In genomic region chr6:5851261-5851757, GRCh38 we compare ENCODE assay signal across 8 cellular contexts.
DNase-seq lines count a peak whose midpoint lies in the region; ATAC-seq and TF ChIP-seq lines count a peak whose summit lies in the region.

No MANE protein-coding gene starts in this region.

- peaks cover 0 to 36% of the 10 kb centered on the region in 2 donors for H3K27me3 ChIP-seq in left lung

- peaks cover 7% of the 10 kb centered on the region for H3K4me1 Mint-ChIP-seq in activated CD4-positive, alpha-beta T cell treated with anti-CD3 and anti-CD28 coated beads for 36 hours

- POLR2A ChIA-PET in activated CD4-positive, alpha-beta T cell treated with anti-CD3 and anti-CD28 coated beads for 36 hours (lab: Charles Lee), result interaction anchor here (0.6 to 0.7 kb wide), 5 partner anchors 38 to 968 kb away, joined by 3 to 9 read pairs (median 4); no protein-coding TSS in a partner anchor

- no peaks in the 10 kb centered on the region for H3K36me3 Mint-ChIP-seq in activated CD4-positive, alpha-beta T cell treated with anti-CD3 and anti-CD28 coated beads for 36 hours (ENCODE audit: low read depth)

- CTCF ChIA-PET in activated CD4-positive, alpha-beta T cell treated with anti-CD3 and anti-CD28 coated beads for 36 hours (lab: Charles Lee), result interaction anchor here (1.0 kb wide), 1 partner anchor 11 kb away, joined by 6 read pairs; no protein-coding TSS in a partner anchor

- no peak for TF ChIP-seq CTCF in choroid plexus epithelial cell (conservative IDR thresholded peaks at IDR 0.05; ENCODE audit: low read depth, low read length)
- TF ChIP-seq CTCF in left lung (IDR thresholded peaks at IDR 0.05), result no peak

- H3K4me1 ChIP-seq in left lung, result peaks cover 0 to 8% of the 10 kb centered on the region in 2 donors

- peak overlapping the region; percentile 55 for H3K27ac Mint-ChIP-seq in activated CD4-positive, alpha-beta T cell treated with anti-CD3 and anti-CD28 coated beads for 36 hours

- intact Hi-C loops in activated CD4-positive, alpha-beta T cell treated with anti-CD3 and anti-CD28 coated beads for 36 hours (cut with DNase I, micrococcal nuclease), result loop anchor here in 1 of 2 experiments (5.0 kb wide), 1 partner anchor 156 kb away; the partner anchor contains the start of gene NRN1
- intact Hi-C loops in left lung (cut with DNase I), result no loop called here

- peaks cover 4% of the 10 kb centered on the region for H3K9me3 Mint-ChIP-seq in activated CD4-positive, alpha-beta T cell treated with anti-CD3 and anti-CD28 coated beads for 36 hours (ENCODE audit: low read depth)

- ATAC-seq in HG03103 (IDR thresholded peaks at IDR 0.05; ENCODE audit: low read depth, unreplicated experiment) (peak; percentile 55), left lung (peak; percentile 99)
- peak; percentile 99 for ATAC-seq in activated CD4-positive, alpha-beta T cell treated with anti-CD3 and anti-CD28 coated beads for 36 hours

- H3K9me3 ChIP-seq in left lung, result no peaks in the 10 kb centered on the region

- H3K36me3 ChIP-seq in left lung, result no peaks in the 10 kb centered on the region

- H3K27me3 Mint-ChIP-seq in activated CD4-positive, alpha-beta T cell treated with anti-CD3 and anti-CD28 coated beads for 36 hours, result peaks cover 5% of the 10 kb centered on the region

- peak overlapping the region; percentile 65 for H3K4me3 Mint-ChIP-seq in activated CD4-positive, alpha-beta T cell treated with anti-CD3 and anti-CD28 coated beads for 36 hours

- no peak overlapping the region for H3K27ac ChIP-seq in left lung

- DNase-seq in DMS79 treated with DMSO at 0.1 percent for 48 hours (lab: John Stamatoyannopoulos, UW) (peak; percentile 21), choroid plexus epithelial cell (ENCODE audit: low read depth) (peak; percentile 30), left lung (peak; percentile 58 to 85), HCEC 1CT (no peak), COLO829 (ENCODE audit: low spot score) (no peak)
- DNase-seq in activated CD4-positive, alpha-beta T cell treated with anti-CD3 and anti-CD28 coated beads for 36 hours, result peak; percentile 84
- DNase-seq in stimulated activated CD4-positive, alpha-beta T cell treated with anti-CD3 and anti-CD28 coated beads, Interleukin-4, amount 100 ng/mL, for 1 hour, result peak; percentile 76

- peak overlapping the region; percentile 42 for H3K4me3 ChIP-seq in choroid plexus epithelial cell (ENCODE audit: low read depth, low read length)
- peak overlapping the region; percentile 26 to 37 for H3K4me3 ChIP-seq in left lung

Comparison
In these comparisons a context has a peak if more than half of its experiments do, and no peak if none do; other contexts are left out.
1. DNase-seq: peak in DMS79 treated with DMSO at 0.1 percent for 48 hours (single experiment), activated CD4-positive, alpha-beta T cell treated with anti-CD3 and anti-CD28 coated beads for 36 hours (single experiment), choroid plexus epithelial cell (single experiment), left lung (2 of 2) and stimulated activated CD4-positive, alpha-beta T cell treated with anti-CD3 and anti-CD28 coated beads, Interleukin-4, amount 100 ng/mL, for 1 hour (single experiment); none in HCEC 1CT (single experiment) and COLO829 (single experiment).
2. Peak in every context shown above with its lines, with median percentiles within 50 percentile points of each other: ATAC-seq.